ENCODE assay signal across 14 cellular contexts in the genomic region with DNA sequence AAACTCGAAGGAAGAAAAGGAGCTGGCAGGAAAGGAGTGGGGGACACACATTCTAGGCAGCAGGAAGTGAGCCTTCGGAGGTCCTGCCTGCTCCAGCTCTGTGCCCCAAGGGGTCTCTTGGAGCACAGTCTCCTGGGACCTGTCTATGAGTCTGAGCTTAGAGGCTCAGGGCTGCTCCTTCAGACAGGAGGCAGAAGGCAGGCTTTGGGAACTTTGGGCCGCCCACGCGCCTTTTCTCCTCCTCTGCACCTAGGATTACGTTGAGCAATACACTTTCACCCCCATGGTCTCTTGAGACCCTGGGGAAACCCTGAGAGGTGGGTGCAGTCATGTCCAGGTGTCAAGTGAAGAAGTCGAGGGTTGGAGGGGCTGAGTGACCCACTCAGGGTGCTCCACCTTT. TPM values are rescaled to one million over a fixed set of nuclear protein-coding genes. Genes with fewer than 3 reads are reported as not detected.
DNase-seq lines count a peak whose midpoint lies in the region; ATAC-seq and TF ChIP-seq lines count a peak whose summit lies in the region.
"Had no signal": no experiment of that assay in that cellular context is flagged by ENCODE, and none has a peak within 500 bp of the region (broad histone marks: within the 10 kb centered on the region; RNA-seq: fewer than 3 reads in every experiment).

No MANE protein-coding gene starts in this region.

- CTCF ChIA-PET in naive thymus-derived CD4-positive, alpha-beta T cell (lab: Charles Lee), result no interaction called here

- no peak for ATAC-seq in heart left ventricle
- ATAC-seq in naive thymus-derived CD4-positive, alpha-beta T cell, result no peak
- ATAC-seq in effector memory CD8-positive, alpha-beta T cell (replicated peaks), result no peak

- peak overlapping the region; percentile 91 to 96 (median 94) for H3K4me3 Mint-ChIP-seq in brain
- peak overlapping the region in 6 of 10 donors; percentile 37 to 95 (median 88) for H3K4me3 Mint-ChIP-seq in naive thymus-derived CD4-positive, alpha-beta T cell
- peak overlapping the region; percentile 93 for H3K4me3 Mint-ChIP-seq in type B pancreatic cell
- no peak overlapping the region for H3K4me3 Mint-ChIP-seq in T-helper 2 cell treated with Interferon-gamma antibody and Interleukin-4, amounts not matched to agents 5 μg/mL and 100 μg/mL, for 36 hours
- H3K4me3 Mint-ChIP-seq in effector memory CD8-positive, alpha-beta T cell, result no peak overlapping the region

- peak overlapping the region in 10 of 12 donors; percentile 48 to 80 (median 68) for H3K4me3 ChIP-seq in heart left ventricle
- H3K4me3 ChIP-seq in naive thymus-derived CD4-positive, alpha-beta T cell (ENCODE audit: low read length), result no peak overlapping the region

- WGBS in heart left ventricle, 4 donors, result 69 to 79% (median 75%) methylated on average over 7 of the region's 7 CpGs

- no peaks in the 10 kb centered on the region for H3K27me3 ChIP-seq in heart left ventricle
- H3K27me3 ChIP-seq in naive thymus-derived CD4-positive, alpha-beta T cell (ENCODE audit: control insufficient read depth in 2 of 2, insufficient read depth in 2 of 2, low read length in 2 of 2), result no peaks in the 10 kb centered on the region

- no peaks in the 10 kb centered on the region for H3K9me3 ChIP-seq in heart left ventricle
- H3K9me3 ChIP-seq in naive thymus-derived CD4-positive, alpha-beta T cell (ENCODE audit: control insufficient read depth in 2 of 3, low read length in 3 of 3), result no peaks in the 10 kb centered on the region

- POLR2A ChIA-PET in naive thymus-derived CD4-positive, alpha-beta T cell (lab: Charles Lee), result interaction anchor here (1.4 to 2.2 kb wide), 2 partner anchors 16 to 27 kb away, joined by 5 to 8 read pairs; a partner anchor contains a TSS

- intact Hi-C loops in heart left ventricle (cut with DNase I), result loop anchor here in 4 of 10 donors (10.0 kb wide), 3 partner anchors 183 to 887 kb away; a partner anchor contains a TSS
- intact Hi-C loops in cardiac septum (cut with DNase I), result no loop called here
- intact Hi-C loops in naive thymus-derived CD4-positive, alpha-beta T cell (cut with micrococcal nuclease), result loop anchor here (1.0 to 2.0 kb wide), 2 partner anchors 15 to 16 kb away; no protein-coding TSS in a partner anchor

- peaks cover 12% of the 10 kb centered on the region for H3K36me3 Mint-ChIP-seq in brain
- H3K36me3 Mint-ChIP-seq in naive thymus-derived CD4-positive, alpha-beta T cell, result no peaks in the 10 kb centered on the region
- no peaks in the 10 kb centered on the region for H3K36me3 Mint-ChIP-seq in type B pancreatic cell
- H3K36me3 Mint-ChIP-seq in T-helper 2 cell treated with Interferon-gamma antibody and Interleukin-4, amounts not matched to agents 5 μg/mL and 100 μg/mL, for 36 hours (ENCODE audit: low read depth), result no peaks in the 10 kb centered on the region
- no peaks in the 10 kb centered on the region for H3K36me3 Mint-ChIP-seq in effector memory CD8-positive, alpha-beta T cell (ENCODE audit: insufficient read depth)

- TF ChIP-seq POLR2A in heart left ventricle (IDR thresholded peaks at IDR 0.05), result no peak

- no peak for DNase-seq in heart left ventricle
- no peak for DNase-seq in cardiac septum (ENCODE audit: low spot score)
- DNase-seq in naive thymus-derived CD4-positive, alpha-beta T cell, result no peak
- DNase-seq in type B pancreatic cell (ENCODE audit: extremely low spot score, unreplicated experiment), result no peak
- no peak for DNase-seq in NCI-H1694 (lab: John Stamatoyannopoulos, UW)
- DNase-seq in T-helper 2 cell treated with Interferon-gamma antibody and Interleukin-4, amounts not matched to agents 5 μg/mL and 100 μg/mL, for 36 hours (ENCODE audit: low spot score), result no peak
- no peak for DNase-seq in effector memory CD8-positive, alpha-beta T cell
- DNase-seq: activated CD4-positive, alpha-beta T cell treated with anti-CD3 and anti-CD28 coated beads, Interleukin-2, amount 50 U/mL, for 4 hours; activated gamma-delta T cell treated with Interleukin-2 at 50 U/mL for 16 hours; DND-41; midbrain; NCI-H1436 treated with DMSO at 0.1 percent for 48 hours; SW 1271 had no signal

- H3K27ac Mint-ChIP-seq in brain, result peak overlapping the region; percentile 94 to 99 (median 98)
- H3K27ac Mint-ChIP-seq in naive thymus-derived CD4-positive, alpha-beta T cell, result no peak overlapping the region
- H3K27ac Mint-ChIP-seq in type B pancreatic cell, result no peak overlapping the region
- no peak overlapping the region for H3K27ac Mint-ChIP-seq in T-helper 2 cell treated with Interferon-gamma antibody and Interleukin-4, amounts not matched to agents 5 μg/mL and 100 μg/mL, for 36 hours
- peak overlapping the region in 1 of 2 donors; percentile 87 for H3K27ac Mint-ChIP-seq in effector memory CD8-positive, alpha-beta T cell

- H3K27ac ChIP-seq in heart left ventricle, result peak overlapping the region in 11 of 12 donors; percentile 70 to 89 (median 81)
- H3K27ac ChIP-seq in naive thymus-derived CD4-positive, alpha-beta T cell (ENCODE audit: low read depth, low read length), result no peak overlapping the region

- H3K4me1 ChIP-seq in heart left ventricle, result peaks cover 0 to 58% (median 34%) of the 10 kb centered on the region in 12 donors
- H3K4me1 ChIP-seq in naive thymus-derived CD4-positive, alpha-beta T cell (ENCODE audit: control insufficient read depth in 2 of 2, insufficient read depth in 2 of 2, low read length in 2 of 2), result peaks cover 0 to 6% of the 10 kb centered on the region in 2 donors

- TF ChIP-seq CTCF in heart left ventricle (IDR thresholded peaks at IDR 0.05) (no peak), brain (conservative IDR thresholded peaks at IDR 0.05) (no peak), type B pancreatic cell (conservative IDR thresholded peaks at IDR 0.05) (no peak)

- peaks cover 53% of the 10 kb centered on the region for H3K4me1 Mint-ChIP-seq in brain
- peaks cover 14 to 57% (median 25%) of the 10 kb centered on the region in 7 donors for H3K4me1 Mint-ChIP-seq in naive thymus-derived CD4-positive, alpha-beta T cell
- H3K4me1 Mint-ChIP-seq in type B pancreatic cell (ENCODE audit: unreplicated experiment), result peaks cover 34% of the 10 kb centered on the region
- H3K4me1 Mint-ChIP-seq in T-helper 2 cell treated with Interferon-gamma antibody and Interleukin-4, amounts not matched to agents 5 μg/mL and 100 μg/mL, for 36 hours (ENCODE audit: low read depth), result peaks cover 36% of the 10 kb centered on the region
- peaks cover 12 to 15% of the 10 kb centered on the region in 2 donors for H3K4me1 Mint-ChIP-seq in effector memory CD8-positive, alpha-beta T cell (ENCODE audit: low read depth in 2 of 2)

- peaks cover 0 to 23% (median 5%) of the 10 kb centered on the region in 9 donors for H3K36me3 ChIP-seq in heart left ventricle
- no peaks in the 10 kb centered on the region for H3K36me3 ChIP-seq in naive thymus-derived CD4-positive, alpha-beta T cell (ENCODE audit: control insufficient read depth in 2 of 3, insufficient read depth in 3 of 3, low read length in 3 of 3)

- H3K27me3 Mint-ChIP-seq in brain, result peaks cover 8% of the 10 kb centered on the region
- H3K27me3 Mint-ChIP-seq in naive thymus-derived CD4-positive, alpha-beta T cell, result no peaks in the 10 kb centered on the region
- no peaks in the 10 kb centered on the region for H3K27me3 Mint-ChIP-seq in type B pancreatic cell
- peaks cover 4% of the 10 kb centered on the region for H3K27me3 Mint-ChIP-seq in T-helper 2 cell treated with Interferon-gamma antibody and Interleukin-4, amounts not matched to agents 5 μg/mL and 100 μg/mL, for 36 hours (ENCODE audit: low read depth)
- peaks cover 6 to 17% of the 10 kb centered on the region in 2 donors for H3K27me3 Mint-ChIP-seq in effector memory CD8-positive, alpha-beta T cell

- H3K9me3 Mint-ChIP-seq in brain (peaks cover 0 to 3% (median 0%) of the 10 kb centered on the region in 5 experiments), type B pancreatic cell (no peaks in the 10 kb centered on the region)
- no peaks in the 10 kb centered on the region for H3K9me3 Mint-ChIP-seq in naive thymus-derived CD4-positive, alpha-beta T cell
- H3K9me3 Mint-ChIP-seq in T-helper 2 cell treated with Interferon-gamma antibody and Interleukin-4, amounts not matched to agents 5 μg/mL and 100 μg/mL, for 36 hours, result no peaks in the 10 kb centered on the region
- H3K9me3 Mint-ChIP-seq in effector memory CD8-positive, alpha-beta T cell, result no peaks in the 10 kb centered on the region

RNA-seq across cellular contexts. Expression of a gene that starts 1.0 kb away (rescaled TPM):
- total RNA-seq in heart left ventricle, result 10 to 100 TPM; 11.2 to 69.9 (median 19.5) TPM
- polyA plus RNA-seq in heart left ventricle, result 10 to 100 TPM; 11.0 to 19.2 TPM
- 10.3 TPM for total RNA-seq in cardiac septum
- polyA plus RNA-seq in brain (ENCODE audit: insufficient read depth, low read depth, low replicate concordance), result 39.2 TPM
- 1 to 10 TPM in 3 of 5 experiments, under 1 TPM in 2; 0.57 to 8.9 (median 1.3) TPM for total RNA-seq in naive thymus-derived CD4-positive, alpha-beta T cell
- under 1 TPM; 0.69 to 0.79 TPM for polyA plus RNA-seq in naive thymus-derived CD4-positive, alpha-beta T cell
- 9.0 and 14.5 TPM in 2 replicates for total RNA-seq in type B pancreatic cell (ENCODE audit: low replicate concordance)

RNA-seq across cellular contexts. Expression of a gene that starts 16.2 kb away (rescaled TPM):
- total RNA-seq in heart left ventricle (10 to 100 TPM; 15.7 to 39.8 (median 27.8) TPM), cardiac septum (28.1 TPM), type B pancreatic cell (ENCODE audit: low replicate concordance) (71.3 and 77.0 TPM in 2 replicates)
- polyA plus RNA-seq in heart left ventricle (10 to 100 TPM; 23.0 to 60.9 TPM), brain (ENCODE audit: insufficient read depth, low read depth, low replicate concordance) (53.6 TPM)
- total RNA-seq in naive thymus-derived CD4-positive, alpha-beta T cell, result 10 to 100 TPM; 40.6 to 84.2 (median 56.3) TPM
- polyA plus RNA-seq in naive thymus-derived CD4-positive, alpha-beta T cell, result 10 to 100 TPM; 34.6 to 62.3 TPM

RNA-seq across cellular contexts. Expression of a gene that starts 27.6 kb away (rescaled TPM):
- total RNA-seq in heart left ventricle (1 to 10 TPM; 2.4 to 9.8 (median 4.0) TPM), cardiac septum (4.2 TPM), type B pancreatic cell (ENCODE audit: low replicate concordance) (2.4 and 3.4 TPM in 2 replicates)
- polyA plus RNA-seq in heart left ventricle (1 to 10 TPM; 3.4 to 5.1 TPM), brain (ENCODE audit: insufficient read depth, low read depth, low replicate concordance) (3.0 TPM)
- 1 to 10 TPM; 2.0 to 5.2 (median 3.4) TPM for total RNA-seq in naive thymus-derived CD4-positive, alpha-beta T cell
- polyA plus RNA-seq in naive thymus-derived CD4-positive, alpha-beta T cell, result 1 to 10 TPM in 1 of 2 donors, under 1 TPM in 1; 0.85 to 1.9 TPM

RNA-seq across cellular contexts. Expression of a gene that starts 33.5 kb away (rescaled TPM):
- total RNA-seq in heart left ventricle (1 to 10 TPM in 1 of 9 donors, under 1 TPM in 3, not detected in 5; 0.25 to 1.1 (median 0.58) TPM), cardiac septum (0.32 TPM), type B pancreatic cell (ENCODE audit: low replicate concordance) (5.0 and 5.9 TPM in 2 replicates)
- polyA plus RNA-seq in heart left ventricle (under 1 TPM; 0.14 to 0.19 TPM), brain (ENCODE audit: insufficient read depth, low read depth, low replicate concordance) (16.0 TPM)
- total RNA-seq in naive thymus-derived CD4-positive, alpha-beta T cell, result 1 to 10 TPM in 2 of 5 experiments, under 1 TPM in 1, not detected in 2; 0.56 to 4.8 (median 4.0) TPM
- 1 to 10 TPM in 1 of 2 donors, under 1 TPM in 1; 0.21 to 2.4 TPM for polyA plus RNA-seq in naive thymus-derived CD4-positive, alpha-beta T cell

RNA-seq across cellular contexts. Expression of a gene that starts 59.7 kb away (rescaled TPM):
- total RNA-seq in heart left ventricle, result 1 to 10 TPM; 1.8 to 6.1 (median 3.1) TPM
- 1 to 10 TPM; 1.6 to 3.2 TPM for polyA plus RNA-seq in heart left ventricle
- total RNA-seq in cardiac septum, result 3.4 TPM
- 4.2 TPM for polyA plus RNA-seq in brain (ENCODE audit: insufficient read depth, low read depth, low replicate concordance)
- 10 to 100 TPM in 4 of 5 experiments, 1 to 10 TPM in 1; 7.4 to 18.5 (median 14.1) TPM for total RNA-seq in naive thymus-derived CD4-positive, alpha-beta T cell
- 10 to 100 TPM in 1 of 2 donors, 1 to 10 TPM in 1; 7.4 to 12.2 TPM for polyA plus RNA-seq in naive thymus-derived CD4-positive, alpha-beta T cell
- total RNA-seq in type B pancreatic cell (ENCODE audit: low replicate concordance), result 12.4 and 13.8 TPM in 2 replicates

Comparison
In these comparisons a context has a peak if more than half of its experiments do, and no peak if none do; other contexts are left out.
1. H3K27ac Mint-ChIP-seq: peak in brain (5 of 5); none in naive thymus-derived CD4-positive, alpha-beta T cell (0 of 9), type B pancreatic cell (single experiment) and T-helper 2 cell treated with Interferon-gamma antibody and Interleukin-4, amounts not matched to agents 5 μg/mL and 100 μg/mL, for 36 hours (single experiment).
2. H3K4me3 Mint-ChIP-seq: peak in brain (5 of 5), naive thymus-derived CD4-positive, alpha-beta T cell (6 of 10) and type B pancreatic cell (single experiment); none in T-helper 2 cell treated with Interferon-gamma antibody and Interleukin-4, amounts not matched to agents 5 μg/mL and 100 μg/mL, for 36 hours (single experiment) and effector memory CD8-positive, alpha-beta T cell (0 of 2).